In the genomic region with DNA sequence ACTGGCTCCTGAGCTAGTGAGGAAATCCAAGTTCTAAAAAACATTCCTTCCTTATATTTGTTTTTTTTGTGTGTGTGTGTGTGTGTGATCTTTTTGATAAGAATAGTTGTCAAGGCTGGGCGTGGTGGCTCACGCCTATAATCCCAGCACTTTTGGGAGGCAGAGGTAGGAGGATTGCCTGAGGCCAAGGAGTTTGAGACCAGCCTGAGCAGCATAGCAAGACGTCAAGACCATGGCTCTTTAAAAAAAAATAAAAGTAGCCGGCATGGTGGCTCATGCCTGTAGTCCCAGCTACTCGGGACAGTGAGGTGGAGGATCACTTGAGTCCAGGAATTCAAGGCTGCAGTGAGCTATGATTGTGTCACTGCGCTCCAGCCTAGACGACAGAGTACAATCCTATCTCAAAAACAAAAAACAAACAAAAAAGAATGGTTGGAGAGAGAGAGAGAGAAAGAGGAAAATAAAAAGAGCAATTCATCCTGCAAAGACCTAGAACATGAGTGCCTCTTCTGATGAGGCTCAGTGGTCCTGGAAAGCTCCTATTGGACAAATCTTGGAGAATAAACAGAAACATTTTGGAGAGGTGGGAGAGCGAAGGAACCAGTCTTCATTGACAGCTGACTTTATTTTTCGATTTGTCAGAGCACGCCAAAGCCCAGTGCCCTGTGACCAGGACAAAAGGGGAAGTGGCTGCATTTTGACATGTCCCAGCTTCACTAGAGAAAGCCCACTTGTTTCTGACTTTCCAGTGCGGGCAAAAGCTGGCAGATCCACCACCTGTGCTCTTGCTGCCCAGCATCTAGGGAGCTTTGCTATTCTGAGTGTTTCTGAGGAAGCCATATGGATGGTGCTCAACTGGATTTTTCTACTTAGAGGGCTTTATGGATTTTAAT, we compare ENCODE assay signal across 15 cellular contexts.
A peak's percentile ranks its signal among the peaks of the same experiment; 100 is the strongest.
DNase-seq lines count a peak whose midpoint lies in the region; ATAC-seq and TF ChIP-seq lines count a peak whose summit lies in the region.
"Had no signal": no experiment of that assay in that cellular context is flagged by ENCODE, and none has a peak within 500 bp of the region (broad histone marks: within the 10 kb centered on the region; RNA-seq: fewer than 3 reads in every experiment).

No MANE protein-coding gene starts in this region.

- H3K9me3 Mint-ChIP-seq in stimulated activated naive B cell treated with anti-CD40 and anti-IgM and Interleukin-4, amounts not matched to agents 10 μg/mL and 1 μg/mL and 100 μg/mL, for 72 hours: no peaks in the 10 kb centered on the region
- peaks cover 0 to 4% (median 0%) of the 10 kb centered on the region in 11 donors for H3K9me3 Mint-ChIP-seq in naive thymus-derived CD4-positive, alpha-beta T cell
- H3K9me3 Mint-ChIP-seq: activated naive CD4-positive, alpha-beta T cell treated with anti-CD3 and anti-CD28 coated beads, Interleukin-2, amount 50 U/mL, for 24 hours; naive B cell had no signal

- CTCF ChIA-PET in naive thymus-derived CD4-positive, alpha-beta T cell (lab: Charles Lee): no interaction called here

- H3K4me3 ChIP-seq in lower lobe of right lung: no peak overlapping the region
- no peak overlapping the region for H3K4me3 ChIP-seq in naive thymus-derived CD4-positive, alpha-beta T cell (ENCODE audit: low read length)
- H3K4me3 ChIP-seq: BLaER1 treated with 17β-estradiol and CSF1 and Interleukin-3, amounts not matched to agents 10 nM and 100 nM had no signal

- peak overlapping the region; percentile 1 for H3K27ac Mint-ChIP-seq in stimulated activated naive B cell treated with anti-CD40 and anti-IgM and Interleukin-4, amounts not matched to agents 10 μg/mL and 1 μg/mL and 100 μg/mL, for 72 hours
- H3K27ac Mint-ChIP-seq in naive thymus-derived CD4-positive, alpha-beta T cell: no peak overlapping the region
- H3K27ac Mint-ChIP-seq: activated naive CD4-positive, alpha-beta T cell treated with anti-CD3 and anti-CD28 coated beads, Interleukin-2, amount 50 U/mL, for 24 hours; naive B cell had no signal

- no peaks in the 10 kb centered on the region for H3K27me3 ChIP-seq in lower lobe of right lung (ENCODE audit: low read depth)
- no peaks in the 10 kb centered on the region for H3K27me3 ChIP-seq in naive thymus-derived CD4-positive, alpha-beta T cell (ENCODE audit: control insufficient read depth in 2 of 2, insufficient read depth in 2 of 2, low read length in 2 of 2)
- H3K27me3 ChIP-seq: BLaER1 treated with 17β-estradiol and CSF1 and Interleukin-3, amounts not matched to agents 10 nM and 100 nM; brain microvascular endothelial cell had no signal

- peaks cover 15% of the 10 kb centered on the region for H3K4me1 ChIP-seq in lower lobe of right lung
- H3K4me1 ChIP-seq in naive thymus-derived CD4-positive, alpha-beta T cell (ENCODE audit: control insufficient read depth in 2 of 2, insufficient read depth in 2 of 2, low read length in 2 of 2): no peaks in the 10 kb centered on the region

- no peaks in the 10 kb centered on the region for H3K36me3 ChIP-seq in lower lobe of right lung
- no peaks in the 10 kb centered on the region for H3K36me3 ChIP-seq in naive thymus-derived CD4-positive, alpha-beta T cell (ENCODE audit: control insufficient read depth in 2 of 3, insufficient read depth in 3 of 3, low read length in 3 of 3)
- H3K36me3 ChIP-seq: BLaER1 treated with 17β-estradiol and CSF1 and Interleukin-3, amounts not matched to agents 10 nM and 100 nM; brain microvascular endothelial cell had no signal

- intact Hi-C loops in lower lobe of right lung (cut with DNase I): no loop called here
- intact Hi-C loops in naive thymus-derived CD4-positive, alpha-beta T cell (cut with micrococcal nuclease): no loop called here

- peak overlapping the region in 1 of 2 donors; percentile 7 for H3K4me3 Mint-ChIP-seq in stimulated activated naive B cell treated with anti-CD40 and anti-IgM and Interleukin-4, amounts not matched to agents 10 μg/mL and 1 μg/mL and 100 μg/mL, for 72 hours
- no peak overlapping the region for H3K4me3 Mint-ChIP-seq in naive thymus-derived CD4-positive, alpha-beta T cell
- H3K4me3 Mint-ChIP-seq: activated naive CD4-positive, alpha-beta T cell treated with anti-CD3 and anti-CD28 coated beads, Interleukin-2, amount 50 U/mL, for 24 hours; naive B cell had no signal

- no peak overlapping the region for H3K27ac ChIP-seq in lower lobe of right lung
- H3K27ac ChIP-seq in naive thymus-derived CD4-positive, alpha-beta T cell (ENCODE audit: low read depth, low read length): no peak overlapping the region
- H3K27ac ChIP-seq: BLaER1 treated with 17β-estradiol and CSF1 and Interleukin-3, amounts not matched to agents 10 nM and 100 nM; brain microvascular endothelial cell had no signal

- TF ChIP-seq CTCF in lower lobe of right lung (IDR thresholded peaks at IDR 0.05): no peak

- DNase-seq in Kasumi-1 (lab: John Stamatoyannopoulos, UW): peak; percentile 24 to 35
- DNase-seq in SKM-1 treated with dmso at 0.1 percent for 144 hours (lab: John Stamatoyannopoulos, UW; ENCODE audit: unreplicated experiment): peak; percentile 76
- DNase-seq in lower lobe of right lung: peak; percentile 59
- DNase-seq in stimulated activated naive B cell treated with anti-CD40 and anti-IgM and Interleukin-4, amounts not matched to agents 10 μg/mL and 1 μg/mL and 100 μg/mL, for 72 hours: no peak
- DNase-seq in naive thymus-derived CD4-positive, alpha-beta T cell: no peak
- DNase-seq: activated CD4-positive, alpha-beta T cell treated with anti-CD3 and anti-CD28 coated beads for 4 hours; brain microvascular endothelial cell; DMS53; naive B cell; NCI-H2029 treated with DMSO at 0.1 percent for 48 hours; NCI-H526 had no signal

- H3K9me3 ChIP-seq in lower lobe of right lung: no peaks in the 10 kb centered on the region
- no peaks in the 10 kb centered on the region for H3K9me3 ChIP-seq in naive thymus-derived CD4-positive, alpha-beta T cell (ENCODE audit: control insufficient read depth in 2 of 3, low read length in 3 of 3)
- H3K9me3 ChIP-seq: BLaER1 treated with 17β-estradiol and CSF1 and Interleukin-3, amounts not matched to agents 10 nM and 100 nM had no signal

- ATAC-seq in lower lobe of right lung (peak; percentile 55 to 61), GM18861 (IDR thresholded peaks at IDR 0.05; ENCODE audit: unreplicated experiment) (no peak), HG02571 (IDR thresholded peaks at IDR 0.05; ENCODE audit: unreplicated experiment) (no peak)
- peak; percentile 80 to 84 for ATAC-seq in stimulated activated naive B cell treated with anti-CD40 and anti-IgM and Interleukin-4, amounts not matched to agents 10 μg/mL and 1 μg/mL and 100 μg/mL, for 72 hours (replicated peaks)
- ATAC-seq in naive thymus-derived CD4-positive, alpha-beta T cell: no peak

- H3K36me3 Mint-ChIP-seq in stimulated activated naive B cell treated with anti-CD40 and anti-IgM and Interleukin-4, amounts not matched to agents 10 μg/mL and 1 μg/mL and 100 μg/mL, for 72 hours: no peaks in the 10 kb centered on the region
- no peaks in the 10 kb centered on the region for H3K36me3 Mint-ChIP-seq in naive thymus-derived CD4-positive, alpha-beta T cell
- H3K36me3 Mint-ChIP-seq: activated naive CD4-positive, alpha-beta T cell treated with anti-CD3 and anti-CD28 coated beads, Interleukin-2, amount 50 U/mL, for 24 hours; naive B cell had no signal

- peaks cover 10 to 13% of the 10 kb centered on the region in 2 donors for H3K27me3 Mint-ChIP-seq in stimulated activated naive B cell treated with anti-CD40 and anti-IgM and Interleukin-4, amounts not matched to agents 10 μg/mL and 1 μg/mL and 100 μg/mL, for 72 hours
- peaks cover 9 to 30% (median 18%) of the 10 kb centered on the region in 5 donors for H3K27me3 Mint-ChIP-seq in naive thymus-derived CD4-positive, alpha-beta T cell

- POLR2A ChIA-PET in naive thymus-derived CD4-positive, alpha-beta T cell (lab: Charles Lee): no interaction called here

- H3K4me1 Mint-ChIP-seq in stimulated activated naive B cell treated with anti-CD40 and anti-IgM and Interleukin-4, amounts not matched to agents 10 μg/mL and 1 μg/mL and 100 μg/mL, for 72 hours: peaks cover 6 to 12% of the 10 kb centered on the region in 2 donors
- no peaks in the 10 kb centered on the region for H3K4me1 Mint-ChIP-seq in naive thymus-derived CD4-positive, alpha-beta T cell
- H3K4me1 Mint-ChIP-seq: activated naive CD4-positive, alpha-beta T cell treated with anti-CD3 and anti-CD28 coated beads, Interleukin-2, amount 50 U/mL, for 24 hours had no signal

Comparison
In these comparisons a context has a peak if more than half of its experiments do, and no peak if none do; other contexts are left out.
1. DNase-seq: peak in Kasumi-1 (2 of 2), SKM-1 treated with dmso at 0.1 percent for 144 hours (single experiment) and lower lobe of right lung (single experiment); none in stimulated activated naive B cell treated with anti-CD40 and anti-IgM and Interleukin-4, amounts not matched to agents 10 μg/mL and 1 μg/mL and 100 μg/mL, for 72 hours (single experiment) and naive thymus-derived CD4-positive, alpha-beta T cell (0 of 9).
2. ATAC-seq: peak in lower lobe of right lung (2 of 2) and stimulated activated naive B cell treated with anti-CD40 and anti-IgM and Interleukin-4, amounts not matched to agents 10 μg/mL and 1 μg/mL and 100 μg/mL, for 72 hours (2 of 2); none in GM18861 (single experiment), HG02571 (single experiment) and naive thymus-derived CD4-positive, alpha-beta T cell (single experiment).